In genomic region chr5:129460121-129460950, GRCh38 we compare ENCODE assay signal across 9 cellular contexts. TPM values are rescaled to one million over a fixed set of nuclear protein-coding genes. Genes with fewer than 3 reads are reported as not detected.
DNase-seq lines count a peak whose midpoint lies in the region; ATAC-seq and TF ChIP-seq lines count a peak whose summit lies in the region.
"Had no signal": no experiment of that assay in that cellular context is flagged by ENCODE, and none has a peak within 500 bp of the region (broad histone marks: within the 10 kb centered on the region; RNA-seq: fewer than 3 reads in every experiment).

TSS of gene ADAMTS19 (plus strand) at chr5:129460298. CDS start at chr5:129460392, 94 bp downstream.

- peak within 1 kb of the TSS; percentile 54 for H3K4me3 Mint-ChIP-seq in activated T-helper 17 cell treated with anti-CD3 and anti-CD28 coated beads, Interleukin-2, amount 50 U/mL, for 72 hours

- ATAC-seq in GM18868 (IDR thresholded peaks at IDR 0.05; ENCODE audit: unreplicated experiment) (peak; percentile 48), psoas muscle (peak; percentile 54 to 81 (median 68)), GM19351 (IDR thresholded peaks at IDR 0.05; ENCODE audit: unreplicated experiment) (no peak), GM21447 (IDR thresholded peaks at IDR 0.05; ENCODE audit: unreplicated experiment) (no peak), HG03097 (IDR thresholded peaks at IDR 0.05; ENCODE audit: low FRiP score, unreplicated experiment) (no peak)
- peak; percentile 48 for ATAC-seq in activated T-helper 17 cell treated with anti-CD3 and anti-CD28 coated beads, Interleukin-2, amount 50 U/mL, for 72 hours (replicated peaks)

- 0 to 1% (median 0%) methylated on average over 38 to 60 of the region's 60 CpGs for WGBS in psoas muscle, 3 donors

- H3K9me3 Mint-ChIP-seq in activated T-helper 17 cell treated with anti-CD3 and anti-CD28 coated beads, Interleukin-2, amount 50 U/mL, for 72 hours = no peaks in the 10 kb centered on the region

- H3K36me3 ChIP-seq in cardiac muscle cell = peaks cover 2% of the 10 kb centered on the region
- no peaks in the 10 kb centered on the region for H3K36me3 ChIP-seq in psoas muscle (ENCODE audit: insufficient read depth in 1 of 2, low read depth in 1 of 2)

- TF ChIP-seq CTCF in cardiac muscle cell (IDR thresholded peaks at IDR 0.05; ENCODE audit: low read depth, low read length) = no peak
- no peak for TF ChIP-seq CTCF in psoas muscle (IDR thresholded peaks at IDR 0.05)

- H3K27ac ChIP-seq in cardiac muscle cell (peak within 1 kb of the TSS; percentile 82), psoas muscle (no peak within 1 kb of the TSS)

- DNase-seq in HT1080 (ENCODE audit: low read depth) = peak; percentile 39
- peak; percentile 67 to 73 for DNase-seq in cardiac muscle cell (ENCODE audit: low read depth in 1 of 2, low spot score in 1 of 2)
- no peak for DNase-seq in psoas muscle

- H3K27me3 ChIP-seq in cardiac muscle cell (no peaks in the 10 kb centered on the region), psoas muscle (ENCODE audit: insufficient read depth in 3 of 3, low read length in 2 of 3) (peaks cover 0 to 26% (median 0%) of the 10 kb centered on the region in 3 donors)

- H3K4me1 Mint-ChIP-seq in activated T-helper 17 cell treated with anti-CD3 and anti-CD28 coated beads, Interleukin-2, amount 50 U/mL, for 72 hours = peaks cover 6% of the 10 kb centered on the region

- no peak within 1 kb of the TSS for H3K27ac Mint-ChIP-seq in activated T-helper 17 cell treated with anti-CD3 and anti-CD28 coated beads, Interleukin-2, amount 50 U/mL, for 72 hours

- peaks cover 6% of the 10 kb centered on the region for H3K36me3 Mint-ChIP-seq in activated T-helper 17 cell treated with anti-CD3 and anti-CD28 coated beads, Interleukin-2, amount 50 U/mL, for 72 hours (ENCODE audit: low read depth)

- no peaks in the 10 kb centered on the region for H3K9me3 ChIP-seq in cardiac muscle cell (ENCODE audit: low read depth)
- H3K9me3 ChIP-seq in psoas muscle = no peaks in the 10 kb centered on the region

- H3K27me3 Mint-ChIP-seq in activated T-helper 17 cell treated with anti-CD3 and anti-CD28 coated beads, Interleukin-2, amount 50 U/mL, for 72 hours = peaks cover 39% of the 10 kb centered on the region

- intact Hi-C loops in psoas muscle (cut with DNase I) = no loop called here

- peak within 1 kb of the TSS; percentile 95 for H3K4me3 ChIP-seq in cardiac muscle cell
- H3K4me3 ChIP-seq in psoas muscle = peak within 1 kb of the TSS; percentile 65

- H3K4me1 ChIP-seq in cardiac muscle cell (ENCODE audit: low read depth) (peaks cover 45% of the 10 kb centered on the region), psoas muscle (peaks cover 5% of the 10 kb centered on the region)

RNA-seq across cellular contexts. Expression of gene ADAMTS19, which starts in this region (rescaled TPM):
- total RNA-seq in HT1080 (2014; rRNA removed; shearing (Covaris generic)) = 0.06 and 0.17 TPM in 2 replicates
- polyA plus RNA-seq in HT1080 (2015; cell fraction: cytosol; rRNA removed) = 0.21 and 0.64 TPM in 2 replicates
- 0.17 TPM in 2 replicates for polyA plus RNA-seq in HT1080 (2015; cell fraction: nucleus; rRNA removed)
- total RNA-seq in activated T-helper 17 cell treated with anti-CD3 and anti-CD28 coated beads, Interleukin-2, amount 50 U/mL, for 72 hours = not detected
- total RNA-seq in cardiac muscle cell = 69.6 and 111 TPM in 2 replicates
- polyA plus RNA-seq in cardiac muscle cell = 26.6 and 40.6 TPM in 2 replicates
- total RNA-seq in psoas muscle = under 1 TPM in 3 of 4 donors, not detected in 1; 0.34 to 0.69 (median 0.52) TPM
- under 1 TPM; 0.01 to 0.14 (median 0.08) TPM for polyA plus RNA-seq in psoas muscle
- total RNA-seq: RPMI7951 had no signal

Comparison
In these comparisons a context has a peak if more than half of its experiments do, and no peak if none do; other contexts are left out.
1. RNA of gene ADAMTS19 (total RNA-seq): 69.6 to 111 TPM in cardiac muscle cell; 0.34 to 0.69 TPM in psoas muscle, 0.06 to 0.17 TPM in HT1080 and not detected in activated T-helper 17 cell treated with anti-CD3 and anti-CD28 coated beads, Interleukin-2, amount 50 U/mL, for 72 hours; every median in the first group is over 10 times any median in the second.
2. RNA of gene ADAMTS19 (polyA plus RNA-seq): 26.6 to 40.6 TPM in cardiac muscle cell; 0.01 to 0.14 TPM in psoas muscle; every median in the first group is over 10 times any median in the second.
3. Peak in DNase-seq in HT1080; RNA of the gene not detected or under 1 TPM.
4. Peak in ATAC-seq in activated T-helper 17 cell treated with anti-CD3 and anti-CD28 coated beads, Interleukin-2, amount 50 U/mL, for 72 hours; RNA of the gene not detected or under 1 TPM.
5. Peak in ATAC-seq and H3K4me3 ChIP-seq in psoas muscle; RNA of the gene not detected or under 1 TPM.
6. DNase-seq: peak in cardiac muscle cell (2 of 2); none in psoas muscle (0 of 2).